ENCODE assay signal across 9 cellular contexts in genomic region chr2:200861617-200862016, GRCh38. TPM values are rescaled to one million over a fixed set of nuclear protein-coding genes. Genes with fewer than 3 reads are reported as not detected.
DNase-seq lines count a peak whose midpoint lies in the region; ATAC-seq and TF ChIP-seq lines count a peak whose summit lies in the region.
"Had no signal": no experiment of that assay in that cellular context is flagged by ENCODE, and none has a peak within 500 bp of the region (broad histone marks: within the 10 kb centered on the region; RNA-seq: fewer than 3 reads in every experiment).

No MANE protein-coding gene starts in this region.

- peak overlapping the region; percentile 91 to 99 (median 96) for H3K4me3 Mint-ChIP-seq in CD4-positive, alpha-beta memory T cell
- peak overlapping the region; percentile 95 for H3K4me3 Mint-ChIP-seq in endothelial cell (ENCODE audit: unreplicated experiment)
- H3K4me3 Mint-ChIP-seq in osteocyte (ENCODE audit: unreplicated experiment) = peak overlapping the region; percentile 99

- H3K79me2 ChIP-seq in OCI-LY7 (ENCODE audit: insufficient read depth, low read depth, low read length) = peaks cover 74% of the 10 kb centered on the region

- intact Hi-C loops in CD4-positive, alpha-beta memory T cell (cut with micrococcal nuclease) = loop anchor here (5.0 kb wide), 1 partner anchor 1776 kb away; no protein-coding TSS in a partner anchor
- intact Hi-C loops in OCI-LY7 (cut with micrococcal nuclease; ENCODE audit: unreplicated experiment) = loop anchor here (2.0 kb wide), 2 partner anchors 49 to 149 kb away; no protein-coding TSS in a partner anchor

- peaks cover 35 to 71% (median 53%) of the 10 kb centered on the region in 4 donors for H3K4me1 Mint-ChIP-seq in CD4-positive, alpha-beta memory T cell
- H3K4me1 Mint-ChIP-seq in endothelial cell (ENCODE audit: unreplicated experiment) (peaks cover 38% of the 10 kb centered on the region), osteocyte (ENCODE audit: unreplicated experiment) (peaks cover 40% of the 10 kb centered on the region)

- no peaks in the 10 kb centered on the region for H3K9me3 ChIP-seq in CD4-positive, alpha-beta memory T cell (ENCODE audit: control insufficient read depth in 1 of 2, low read length in 2 of 2)
- no peaks in the 10 kb centered on the region for H3K9me3 ChIP-seq in OCI-LY7 (ENCODE audit: low read length)

- TF ChIP-seq CTCF in OCI-LY7 (conservative IDR thresholded peaks at IDR 0.05; ENCODE audit: low read length) (no peak), endothelial cell (IDR thresholded peaks at IDR 0.05; ENCODE audit: unreplicated experiment) (no peak), osteocyte (IDR thresholded peaks at IDR 0.05) (no peak)

- ATAC-seq in GM19463 (IDR thresholded peaks at IDR 0.05; ENCODE audit: unreplicated experiment) (no peak), HG02623 (IDR thresholded peaks at IDR 0.05; ENCODE audit: unreplicated experiment) (no peak)
- ATAC-seq: left lobe of liver had no signal

- POLR2A ChIA-PET in CD4-positive, alpha-beta memory T cell (lab: Charles Lee; ENCODE audit: partially characterized antibody) = interaction anchor here (0.7 to 1.8 kb wide), 4 partner anchors 9 to 46 kb away, joined by 3 to 18 read pairs (median 6); partner anchors contain the start of genes NIF3L1 and PPIL3
- POLR2A ChIA-PET in OCI-LY7 (lab: Charles Lee) = interaction anchor here (0.7 kb wide), 1 partner anchor 47 kb away, joined by 4 read pairs; no protein-coding TSS in a partner anchor

- BruUV-seq in OCI-LY7 (replicated peaks; lab: Mats Ljungman, UMichigan) = no TSS peak

- H4K20me1 ChIP-seq in OCI-LY7 (ENCODE audit: insufficient read depth, low read length) = peaks cover 27% of the 10 kb centered on the region; the same call in 1 of the 2 replicates

- H3K4me1 ChIP-seq in CD4-positive, alpha-beta memory T cell (ENCODE audit: insufficient read depth, low read length) = peaks cover 60% of the 10 kb centered on the region
- H3K4me1 ChIP-seq in OCI-LY7 (ENCODE audit: insufficient read depth, low read length, poor library complexity, severe bottlenecking) = peaks cover 22% of the 10 kb centered on the region

- H3K27ac Mint-ChIP-seq in CD4-positive, alpha-beta memory T cell = peak overlapping the region; percentile 89 to 100 (median 100)
- peak overlapping the region; percentile 100 for H3K27ac Mint-ChIP-seq in endothelial cell (ENCODE audit: unreplicated experiment)
- peak overlapping the region; percentile 99 for H3K27ac Mint-ChIP-seq in osteocyte (ENCODE audit: unreplicated experiment)

- H3K27me3 ChIP-seq in CD4-positive, alpha-beta memory T cell (ENCODE audit: insufficient read depth, low read length) = no peaks in the 10 kb centered on the region

- peaks cover 40% of the 10 kb centered on the region for H3K36me3 ChIP-seq in CD4-positive, alpha-beta memory T cell (ENCODE audit: insufficient read depth, low read length)
- peaks cover 70% of the 10 kb centered on the region for H3K36me3 ChIP-seq in OCI-LY7 (ENCODE audit: insufficient read depth, low read length)

- H3K4me2 ChIP-seq in OCI-LY7 (ENCODE audit: low read length) = peak overlapping the region; percentile 88

- peaks cover 0 to 4% (median 0%) of the 10 kb centered on the region in 8 donors for H3K9me3 Mint-ChIP-seq in CD4-positive, alpha-beta memory T cell
- no peaks in the 10 kb centered on the region for H3K9me3 Mint-ChIP-seq in endothelial cell (ENCODE audit: unreplicated experiment)
- H3K9me3 Mint-ChIP-seq in osteocyte (ENCODE audit: unreplicated experiment) = no peaks in the 10 kb centered on the region

- no peaks in the 10 kb centered on the region for H3K27me3 Mint-ChIP-seq in CD4-positive, alpha-beta memory T cell
- H3K27me3 Mint-ChIP-seq in endothelial cell (ENCODE audit: unreplicated experiment) = peaks cover 21% of the 10 kb centered on the region
- H3K27me3 Mint-ChIP-seq in osteocyte (ENCODE audit: unreplicated experiment) = no peaks in the 10 kb centered on the region

- H3K9me2 ChIP-seq in OCI-LY7 (ENCODE audit: insufficient read depth, low read length) = no peaks in the 10 kb centered on the region

- peak overlapping the region; percentile 100 for H3K27ac ChIP-seq in CD4-positive, alpha-beta memory T cell (ENCODE audit: low read depth, low read length)
- no peak overlapping the region for H3K27ac ChIP-seq in OCI-LY7 (ENCODE audit: low read depth, low read length, poor library complexity, severe bottlenecking)

- no peak overlapping the region for H2AFZ ChIP-seq in OCI-LY7 (ENCODE audit: low read length)

- CTCF ChIA-PET in CD4-positive, alpha-beta memory T cell (lab: Charles Lee; ENCODE audit: partially characterized antibody) = interaction anchor here (0.7 to 1.5 kb wide), 2 partner anchors 12 to 46 kb away, joined by 3 read pairs; no protein-coding TSS in a partner anchor
- CTCF ChIA-PET in OCI-LY7 (lab: Charles Lee; ENCODE audit: unreplicated experiment) = no interaction called here

- peak in 1 of 5 donors; percentile 13 for DNase-seq in CD4-positive, alpha-beta memory T cell
- DNase-seq in OCI-LY7 (ENCODE audit: low spot score) (no peak), endothelial cell (ENCODE audit: low spot score) (no peak), osteocyte (ENCODE audit: extremely low spot score, unreplicated experiment) (no peak), DMS79 (lab: John Stamatoyannopoulos, UW) (no peak), NCI-H82 (lab: John Stamatoyannopoulos, UW) (no peak)

- peaks cover 63 to 74% of the 10 kb centered on the region in 2 donors for H3K36me3 Mint-ChIP-seq in CD4-positive, alpha-beta memory T cell
- peaks cover 58% of the 10 kb centered on the region for H3K36me3 Mint-ChIP-seq in endothelial cell (ENCODE audit: low read depth, unreplicated experiment)
- H3K36me3 Mint-ChIP-seq in osteocyte (ENCODE audit: unreplicated experiment) = peaks cover 37% of the 10 kb centered on the region

- peak overlapping the region; percentile 6 to 83 for H3K4me3 ChIP-seq in CD4-positive, alpha-beta memory T cell (ENCODE audit: low read length in 2 of 2)
- H3K4me3 ChIP-seq in OCI-LY7 (ENCODE audit: low read depth, low read length, poor library complexity, severe bottlenecking) = peak overlapping the region; percentile 82

RNA-seq across cellular contexts. Expression of gene CLK1, which starts 2.8 kb away (rescaled TPM):
- total RNA-seq in CD4-positive, alpha-beta memory T cell = 100 to 1,000 TPM; 472 to 499 TPM
- polyA plus RNA-seq in CD4-positive, alpha-beta memory T cell = 10 to 100 TPM; 18.1 to 51.9 TPM
- total RNA-seq in OCI-LY7 (2014; rRNA removed; shearing (Covaris generic)) = 74.9 and 80.1 TPM in 2 replicates
- total RNA-seq in OCI-LY7 (2022) (104 and 110 TPM in 2 replicates), endothelial cell (ENCODE audit: unreplicated experiment) (92.6 TPM), osteocyte (92.0 and 96.8 TPM in 2 replicates)

RNA-seq across cellular contexts. Expression of gene PPIL3, which starts 27.3 kb away (rescaled TPM):
- 10 to 100 TPM; 48.0 to 57.7 TPM for total RNA-seq in CD4-positive, alpha-beta memory T cell
- 10 to 100 TPM; 18.7 to 27.2 TPM for polyA plus RNA-seq in CD4-positive, alpha-beta memory T cell
- 49.4 and 54.4 TPM in 2 replicates for total RNA-seq in OCI-LY7 (2014; rRNA removed; shearing (Covaris generic))
- total RNA-seq in OCI-LY7 (2022) = 75.0 and 76.4 TPM in 2 replicates
- 41.1 TPM for total RNA-seq in endothelial cell (ENCODE audit: unreplicated experiment)
- total RNA-seq in osteocyte = 49.7 and 50.8 TPM in 2 replicates

RNA-seq across cellular contexts. Expression of gene NIF3L1, which starts 27.6 kb away (rescaled TPM):
- total RNA-seq in CD4-positive, alpha-beta memory T cell = 10 to 100 TPM; 30.0 to 30.3 TPM
- 10 to 100 TPM; 22.4 to 23.0 TPM for polyA plus RNA-seq in CD4-positive, alpha-beta memory T cell
- 37.5 and 68.4 TPM in 2 replicates for total RNA-seq in OCI-LY7 (2014; rRNA removed; shearing (Covaris generic))
- total RNA-seq in OCI-LY7 (2022) (57.4 and 60.4 TPM in 2 replicates), endothelial cell (ENCODE audit: unreplicated experiment) (14.2 TPM), osteocyte (22.6 and 23.1 TPM in 2 replicates)

RNA-seq across cellular contexts. Expression of gene BZW1, which starts 49.9 kb away (rescaled TPM):
- total RNA-seq in CD4-positive, alpha-beta memory T cell = 100 to 1,000 TPM; 126 to 133 TPM
- polyA plus RNA-seq in CD4-positive, alpha-beta memory T cell = 100 to 1,000 TPM; 198 to 257 TPM
- total RNA-seq in OCI-LY7 (2014; rRNA removed; shearing (Covaris generic)) = 177 and 180 TPM in 2 replicates
- total RNA-seq in OCI-LY7 (2022) (171 and 183 TPM in 2 replicates), endothelial cell (ENCODE audit: unreplicated experiment) (302 TPM), osteocyte (199 and 214 TPM in 2 replicates)
